ENCODE assay signal across 36 cellular contexts in genomic region chr6:120576061-120576460, GRCh38.
"Had no signal": no experiment of that assay in that cellular context is flagged by ENCODE, and none has a peak within 500 bp of the region (broad histone marks: within the 10 kb centered on the region; RNA-seq: fewer than 3 reads in every experiment).

No MANE protein-coding gene starts in this region.

- H3K27me3 ChIP-seq: MG63 had no signal

- H3K9ac ChIP-seq: KMS-11 had no signal

- H3K4me2 ChIP-seq: KMS-11 had no signal

- H3K9me3 ChIP-seq: MG63 had no signal

- H3K36me3 ChIP-seq: MG63 had no signal

- DNase-seq: Karpas-422, Kasumi-1, MG63, MM.1S, MV-4-11, NCI-H1048, NCI-H1092, NCI-H1092 treated with DMSO at 0.1 percent for 48 hours, NCI-H1105, NCI-H1105 treated with DMSO at 0.1 percent for 48 hours, NCI-H1417, NCI-H1417 treated with DMSO at 0.1 percent for 48 hours, NCI-H1436, NCI-H1436 treated with DMSO at 0.1 percent for 48 hours, NCI-H146, NCI-H1694, NCI-H1694 treated with DMSO at 0.1 percent for 48 hours, NCI-H187, NCI-H187 treated with DMSO at 0.1 percent for 48 hours, NCI-H1930, NCI-H2029, NCI-H2029 treated with DMSO at 0.1 percent for 48 hours, NCI-H2081, NCI-H2081 treated with DMSO at 0.1 percent for 48 hours, NCI-H2107, NCI-H2171, NCI-H2171 treated with DMSO at 0.1 percent for 48 hours, NCI-H2227 treated with DMSO at 0.1 percent for 48 hours, NCI-H226, NCI-H345, NCI-H446, NCI-H446 treated with DMSO at 0.1 percent for 48 hours, NCI-H510A, NCI-H510A treated with DMSO at 0.1 percent for 48 hours, NCI-H524 had no signal

- H3K27ac ChIP-seq: KMS-11 had no signal

- H3K4me3 ChIP-seq: MG63 had no signal
